In genomic region chr20:41260734-41261220, GRCh38 we compare ENCODE assay signal across 15 cellular contexts. TPM values are rescaled to one million over a fixed set of nuclear protein-coding genes. Genes with fewer than 3 reads are reported as not detected.
DNase-seq lines count a peak whose midpoint lies in the region; ATAC-seq and TF ChIP-seq lines count a peak whose summit lies in the region.
"Had no signal": no experiment of that assay in that cellular context is flagged by ENCODE, and none has a peak within 500 bp of the region (broad histone marks: within the 10 kb centered on the region; RNA-seq: fewer than 3 reads in every experiment).

No MANE protein-coding gene starts in this region.

- H3K4ac ChIP-seq in mesendoderm (ENCODE audit: low read depth, low read length): no peak overlapping the region

- H3K56ac ChIP-seq in mesendoderm (ENCODE audit: low read length): no peak overlapping the region

- ATAC-seq in heart left ventricle (peak in 1 of 4 donors; percentile 45), Right ventricle myocardium inferior (no peak), upper lobe of left lung (ENCODE audit: low FRiP score in 2 of 2) (no peak)
- ATAC-seq: CD8-positive, alpha-beta T cell had no signal

- H2AK5ac ChIP-seq in mesendoderm (ENCODE audit: low read length): no peak overlapping the region

- H3K4me2 ChIP-seq in mesendoderm (ENCODE audit: low read length): no peak overlapping the region
- H3K4me2 ChIP-seq: GM23338 had no signal

- no peak overlapping the region for H2BK5ac ChIP-seq in mesendoderm (ENCODE audit: low read length)

- H3K4me1 ChIP-seq in heart left ventricle (peaks cover 0 to 24% (median 8%) of the 10 kb centered on the region in 12 donors), mesendoderm (ENCODE audit: control insufficient read depth, low read depth, low read length) (peaks cover 13% of the 10 kb centered on the region), upper lobe of left lung (peaks cover 0 to 6% (median 1%) of the 10 kb centered on the region in 4 donors)

- H3K9ac ChIP-seq in mesendoderm (ENCODE audit: low read length): no peak overlapping the region

- H3K4me3 ChIP-seq in heart left ventricle (no peak overlapping the region), mesendoderm (ENCODE audit: low read length) (no peak overlapping the region), upper lobe of left lung (no peak overlapping the region), MG63 (no peak overlapping the region)
- H3K4me3 ChIP-seq: GM23338 had no signal

- H3K79me2 ChIP-seq in mesendoderm (ENCODE audit: control insufficient read depth, insufficient read depth, low read length): no peaks in the 10 kb centered on the region

- TF ChIP-seq CTCF in heart left ventricle (IDR thresholded peaks at IDR 0.05): no peak
- TF ChIP-seq CTCF in upper lobe of left lung (IDR thresholded peaks at IDR 0.05): no peak

- H3K36me3 ChIP-seq in heart left ventricle (peaks cover 0 to 2% (median 0%) of the 10 kb centered on the region in 9 donors), mesendoderm (ENCODE audit: control insufficient read depth, insufficient read depth, low read length) (no peaks in the 10 kb centered on the region), upper lobe of left lung (no peaks in the 10 kb centered on the region), MG63 (peaks cover 7% of the 10 kb centered on the region)

- H3K79me1 ChIP-seq in mesendoderm (ENCODE audit: low read length): no peaks in the 10 kb centered on the region

- H3K27ac ChIP-seq in heart left ventricle (peak overlapping the region in 8 of 12 donors; percentile 4 to 70 (median 31)), mesendoderm (ENCODE audit: low read depth, low read length) (no peak overlapping the region), upper lobe of left lung (peak overlapping the region in 3 of 4 donors; percentile 38 to 47 (median 39))
- H3K27ac ChIP-seq: 22Rv1 had no signal

- no peaks in the 10 kb centered on the region for H3K9me3 ChIP-seq in heart left ventricle
- H3K9me3 ChIP-seq in upper lobe of left lung: no peaks in the 10 kb centered on the region
- no peaks in the 10 kb centered on the region for H3K9me3 ChIP-seq in MG63

- no peak overlapping the region for H2BK120ac ChIP-seq in mesendoderm (ENCODE audit: low read depth, low read length)

- no peak overlapping the region for H3K23ac ChIP-seq in mesendoderm (ENCODE audit: low read length)

- no peak for TF ChIP-seq EP300 in upper lobe of left lung (IDR thresholded peaks at IDR 0.05)

- TF ChIP-seq POLR2A in heart left ventricle (IDR thresholded peaks at IDR 0.05) (no peak), upper lobe of left lung (IDR thresholded peaks at IDR 0.05) (no peak)

- DNase-seq in heart left ventricle (no peak), Right ventricle myocardium inferior (ENCODE audit: missing footprints) (no peak), dermis blood vessel endothelial cell (peak; percentile 54), mesendoderm (peak; percentile 58), upper lobe of left lung (no peak), MG63 (no peak)
- DNase-seq in activated CD4-positive, alpha-beta T cell treated with anti-CD3 and anti-CD28 coated beads for 48 hours: no peak
- no peak for DNase-seq in activated CD8-positive, alpha-beta memory T cell treated with anti-CD3 and anti-CD28 coated beads, Interleukin-2, amount 50 U/mL, for 4 hours
- DNase-seq: CD8-positive, alpha-beta T cell; COR-L47; DMS153; DMS79 treated with DMSO at 0.1 percent for 48 hours; EL had no signal

- H3K27me3 ChIP-seq in heart left ventricle (no peaks in the 10 kb centered on the region), mesendoderm (ENCODE audit: insufficient read depth, low read length, poor library complexity) (no peaks in the 10 kb centered on the region), upper lobe of left lung (no peaks in the 10 kb centered on the region), MG63 (no peaks in the 10 kb centered on the region)

- WGBS in heart left ventricle, 4 donors: 66 to 74% (median 70%) methylated on average over 1 of the region's 1 CpG
- WGBS in mesendoderm (ENCODE audit: extremely low coverage, insufficient coverage, low lambda C conversion rate): no CpG with 5 or more reads among the region's 1 CpG
- 57 to 83% methylated on average over 1 of the region's 1 CpG for WGBS in upper lobe of left lung, 2 donors

- H4K8ac ChIP-seq in mesendoderm (ENCODE audit: low read depth, low read length): no peak overlapping the region

- no peak overlapping the region for H4K5ac ChIP-seq in mesendoderm (ENCODE audit: low read length)

- no peak overlapping the region for H2BK15ac ChIP-seq in mesendoderm (replicated peaks; ENCODE audit: low read depth)

- intact Hi-C loops in heart left ventricle (cut with DNase I): no loop called here
- intact Hi-C loops in Right ventricle myocardium inferior (cut with DNase I): no loop called here

- H3K18ac ChIP-seq in mesendoderm (ENCODE audit: low read length): no peak overlapping the region

RNA-seq across cellular contexts. Expression of gene ZHX3, which starts 56.8 kb away (rescaled TPM):
- 10 to 100 TPM; 26.3 to 43.9 (median 33.1) TPM for total RNA-seq in heart left ventricle
- polyA plus RNA-seq in heart left ventricle: 10 to 100 TPM; 10.9 to 17.2 TPM
- total RNA-seq in Right ventricle myocardium inferior: 34.5 TPM
- 10.6 and 12.1 TPM in 2 replicates for total RNA-seq in dermis blood vessel endothelial cell
- polyA plus RNA-seq in mesendoderm (2013, experiment 1 of 2): 2.5 TPM
- polyA plus RNA-seq in mesendoderm (2013, experiment 2 of 2): 3.9 TPM
- 10 to 100 TPM; 30.4 to 57.5 (median 44.9) TPM for total RNA-seq in upper lobe of left lung
- total RNA-seq in MG63 (2014; rRNA removed; shearing (Covaris generic); ENCODE audit: low replicate concordance): 4.9 and 5.3 TPM in 2 replicates

Comparison
In these comparisons a context has a peak if more than half of its experiments do, and no peak if none do; other contexts are left out.
1. DNase-seq: peak in dermis blood vessel endothelial cell (single experiment) and mesendoderm (single experiment); none in heart left ventricle (0 of 5), Right ventricle myocardium inferior (single experiment), upper lobe of left lung (0 of 2), activated CD4-positive, alpha-beta T cell treated with anti-CD3 and anti-CD28 coated beads for 48 hours (single experiment), activated CD8-positive, alpha-beta memory T cell treated with anti-CD3 and anti-CD28 coated beads, Interleukin-2, amount 50 U/mL, for 4 hours (single experiment) and MG63 (single experiment).